ENCODE assay signal across 23 cellular contexts in the genomic region with DNA sequence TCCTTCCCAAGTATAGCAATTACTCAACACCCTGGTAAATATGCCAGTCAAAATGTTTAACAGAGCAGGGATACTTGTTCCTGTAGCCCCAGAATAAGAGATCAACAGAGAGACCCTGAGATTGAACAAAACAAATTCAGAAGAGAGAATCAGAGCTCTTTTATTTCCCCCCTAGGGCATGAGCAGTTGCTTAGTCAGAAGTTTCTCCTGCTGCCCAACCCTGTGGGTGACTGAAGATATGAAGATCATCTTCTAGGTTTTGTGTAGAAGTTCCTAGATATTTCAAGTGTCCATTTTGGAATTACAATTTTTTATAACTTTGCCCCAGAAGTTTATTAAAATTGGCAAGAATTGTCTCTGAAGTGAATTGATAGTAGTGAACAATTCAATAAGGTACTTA. TPM values are rescaled to one million over a fixed set of nuclear protein-coding genes. Genes with fewer than 3 reads are reported as not detected.
DNase-seq lines count a peak whose midpoint lies in the region; ATAC-seq, FAIRE-seq and TF ChIP-seq lines count a peak whose summit lies in the region.
"Had no signal": no experiment of that assay in that cellular context is flagged by ENCODE, and none has a peak within 500 bp of the region (broad histone marks: within the 10 kb centered on the region; RNA-seq: fewer than 3 reads in every experiment).

No MANE protein-coding gene starts in this region.

- H3K9me2 ChIP-seq in GM23248 (ENCODE audit: insufficient read depth) (no peaks in the 10 kb centered on the region), PC-3 (replicated peaks; ENCODE audit: low read length) (no peaks in the 10 kb centered on the region)

- H4K5ac ChIP-seq in mesendoderm (ENCODE audit: low read length): no peak overlapping the region

- ATAC-seq in PC-3: no peak

- H3F3A ChIP-seq in GM23248 (ENCODE audit: insufficient read depth) (no peaks in the 10 kb centered on the region; the same call in 1 of the 2 replicates), PC-3 (ENCODE audit: low read length, unreplicated experiment) (no peaks in the 10 kb centered on the region)

- FAIRE-seq in bronchial epithelial cell (lab: Jason Lieb, UNC) (no peak), keratinocyte (lab: Jason Lieb, UNC) (peak; percentile 56)
- FAIRE-seq: A204.1, GM12892, GM18507 had no signal

- no peak overlapping the region for H2BK15ac ChIP-seq in mesendoderm (replicated peaks; ENCODE audit: low read depth)

- H3K27me3 ChIP-seq in GM23248 (replicated peaks; ENCODE audit: insufficient read depth) (no peaks in the 10 kb centered on the region), PC-3 (ENCODE audit: low read length) (no peaks in the 10 kb centered on the region), bronchial epithelial cell (ENCODE audit: control insufficient read depth, insufficient read depth, low read length) (no peaks in the 10 kb centered on the region), keratinocyte (ENCODE audit: control insufficient read depth, extremely low read depth, insufficient read depth, low read length) (no peaks in the 10 kb centered on the region), mesendoderm (ENCODE audit: insufficient read depth, low read length, poor library complexity) (no peaks in the 10 kb centered on the region)
- H3K27me3 ChIP-seq: BE2C had no signal

- no peaks in the 10 kb centered on the region for H3K9me1 ChIP-seq in keratinocyte (ENCODE audit: control insufficient read depth, extremely low read depth, insufficient read depth, low read length)

- H3K4ac ChIP-seq in mesendoderm (ENCODE audit: low read depth, low read length): no peak overlapping the region

- TF ChIP-seq CTCF in PC-3 (conservative IDR thresholded peaks at IDR 0.05; ENCODE audit: low read depth, low read length) (no peak), bronchial epithelial cell (IDR thresholded peaks at IDR 0.05; ENCODE audit: insufficient read depth, low read length, severe bottlenecking) (no peak), keratinocyte (optimal IDR thresholded peaks at IDR 0.05 in 1 of 3, IDR thresholded peaks at IDR 0.05 in 1 of 3, conservative IDR thresholded peaks at IDR 0.05 in 1 of 3; ENCODE audit: extremely low read depth in 1 of 3, insufficient read depth in 2 of 3, low read length in 3 of 3) (no peak)

- no peak overlapping the region for H2AK5ac ChIP-seq in mesendoderm (ENCODE audit: low read length)

- no peak overlapping the region for H3K4me3 ChIP-seq in GM23248
- H3K4me3 ChIP-seq in PC-3 (ENCODE audit: low read length): no peak overlapping the region
- H3K4me3 ChIP-seq in bronchial epithelial cell (ENCODE audit: low read depth, low read length): no peak overlapping the region
- H3K4me3 ChIP-seq in keratinocyte (ENCODE audit: control insufficient read depth in 2 of 3, extremely low read depth in 1 of 3, insufficient read depth in 2 of 3, low read depth in 1 of 3, low read length in 3 of 3): no peak overlapping the region
- H3K4me3 ChIP-seq in mesendoderm (ENCODE audit: low read length): no peak overlapping the region
- H3K4me3 ChIP-seq: HAP-1 had no signal

- no TSS peak for BruUV-seq in PC-3 (replicated peaks; lab: Mats Ljungman, UMichigan)

- peaks cover 31% of the 10 kb centered on the region for H3K4me1 ChIP-seq in GM23248 (ENCODE audit: insufficient read depth)
- no peaks in the 10 kb centered on the region; the same call in 1 of the 2 replicates for H3K4me1 ChIP-seq in PC-3 (ENCODE audit: insufficient read depth, low read length)
- peaks cover 50% of the 10 kb centered on the region for H3K4me1 ChIP-seq in keratinocyte (ENCODE audit: control insufficient read depth, extremely low read depth, insufficient read depth, low read length)
- H3K4me1 ChIP-seq in mesendoderm (ENCODE audit: control insufficient read depth, low read depth, low read length): no peaks in the 10 kb centered on the region
- H3K4me1 ChIP-seq: BE2C, HAP-1 had no signal

- CTCF ChIA-PET in PC-3 (lab: Charles Lee): no interaction called here

- no peak overlapping the region for H3K56ac ChIP-seq in mesendoderm (ENCODE audit: low read length)

- no peak overlapping the region for H2BK5ac ChIP-seq in mesendoderm (ENCODE audit: low read length)

- H3K4me2 ChIP-seq in GM23248 (ENCODE audit: unreplicated experiment): no peak overlapping the region
- H3K4me2 ChIP-seq in PC-3 (ENCODE audit: low read length): no peak overlapping the region
- H3K4me2 ChIP-seq in keratinocyte (ENCODE audit: control insufficient read depth, extremely low read depth, insufficient read depth, low read depth, low read length): peak overlapping the region; percentile 20
- H3K4me2 ChIP-seq in mesendoderm (ENCODE audit: low read length): no peak overlapping the region

- H3K9me3 ChIP-seq in GM23248 (ENCODE audit: low read depth) (no peaks in the 10 kb centered on the region), PC-3 (ENCODE audit: low read length) (no peaks in the 10 kb centered on the region), keratinocyte (ENCODE audit: control insufficient read depth, low read depth, low read length) (no peaks in the 10 kb centered on the region)
- H3K9me3 ChIP-seq: BE2C, HAP-1 had no signal

- H2AFZ ChIP-seq in GM23248 (0 out of 2 replicates have a peak overlapping the region, but pooled peaks have one; percentile 9), PC-3 (ENCODE audit: low read length) (no peak overlapping the region), keratinocyte (ENCODE audit: control insufficient read depth, low read length) (peak overlapping the region; percentile 23)

- H4K20me1 ChIP-seq in GM23248 (ENCODE audit: insufficient read depth) (no peaks in the 10 kb centered on the region), PC-3 (ENCODE audit: low read length) (no peaks in the 10 kb centered on the region), keratinocyte (ENCODE audit: control insufficient read depth, extremely low read depth, insufficient read depth, low read length) (no peaks in the 10 kb centered on the region)

- H4K8ac ChIP-seq in mesendoderm (ENCODE audit: low read depth, low read length): no peak overlapping the region

- in situ Hi-C loops in GM23248 (cut with MboI): no loop called here

- H3K18ac ChIP-seq in mesendoderm (ENCODE audit: low read length): no peak overlapping the region

- no peaks in the 10 kb centered on the region for H3K79me1 ChIP-seq in mesendoderm (ENCODE audit: low read length)

- DNase-seq in GM23248: peak; percentile 62
- DNase-seq in PC-3: peak; percentile 34
- peak; percentile 76 for DNase-seq in bronchial epithelial cell (ENCODE audit: low read depth)
- no peak for DNase-seq in keratinocyte (ENCODE audit: low read depth, low spot score)
- DNase-seq in NCI-H1694 (lab: John Stamatoyannopoulos, UW): no peak
- DNase-seq in SW 1271 (lab: John Stamatoyannopoulos, UW): no peak
- DNase-seq in mesendoderm: no peak
- DNase-seq: ACHN; BE2C; C1 segment of cervical spinal cord; CD4-positive, CD25-positive, alpha-beta regulatory T cell; CD8-positive, alpha-beta memory T cell; COR-L47; DMS 273 treated with DMSO at 0.1 percent for 48 hours; DMS53; DND-41; GDM1 had no signal

- intact Hi-C loops in PC-3 (cut with micrococcal nuclease): no loop called here

- H3K9ac ChIP-seq in GM23248: no peak overlapping the region
- no peak overlapping the region for H3K9ac ChIP-seq in PC-3 (ENCODE audit: low read length)
- no peak overlapping the region for H3K9ac ChIP-seq in keratinocyte (ENCODE audit: control insufficient read depth, extremely low read depth, insufficient read depth, low read length)
- no peak overlapping the region for H3K9ac ChIP-seq in mesendoderm (ENCODE audit: low read length)

- H3K36me3 ChIP-seq in GM23248 (ENCODE audit: low read depth): no peaks in the 10 kb centered on the region
- H3K36me3 ChIP-seq in PC-3 (ENCODE audit: low read depth, low read length): no peaks in the 10 kb centered on the region
- no peaks in the 10 kb centered on the region for H3K36me3 ChIP-seq in bronchial epithelial cell (ENCODE audit: control insufficient read depth, insufficient read depth, low read length)
- no peaks in the 10 kb centered on the region for H3K36me3 ChIP-seq in keratinocyte (ENCODE audit: control insufficient read depth in 2 of 2, extremely low read depth in 1 of 2, insufficient read depth in 2 of 2, low read length in 2 of 2)
- no peaks in the 10 kb centered on the region for H3K36me3 ChIP-seq in mesendoderm (ENCODE audit: control insufficient read depth, insufficient read depth, low read length)
- H3K36me3 ChIP-seq: BE2C, HAP-1 had no signal

- H3K23ac ChIP-seq in mesendoderm (ENCODE audit: low read length): no peak overlapping the region

- dilution Hi-C loops in keratinocyte (cut with MboI; ENCODE audit: extremely low pct_ligation_motif_present, low sequenced_read_pairs): no loop called here

- no peak overlapping the region for H2BK120ac ChIP-seq in mesendoderm (ENCODE audit: low read depth, low read length)

- H3K79me2 ChIP-seq in GM23248 (ENCODE audit: insufficient read depth) (no peaks in the 10 kb centered on the region), PC-3 (ENCODE audit: low read length) (no peaks in the 10 kb centered on the region), keratinocyte (ENCODE audit: control insufficient read depth, insufficient read depth, low read length) (no peaks in the 10 kb centered on the region), mesendoderm (ENCODE audit: control insufficient read depth, insufficient read depth, low read length) (no peaks in the 10 kb centered on the region)

- no peak overlapping the region for H3K27ac ChIP-seq in GM23248
- no peak overlapping the region for H3K27ac ChIP-seq in PC-3 (ENCODE audit: low read length)
- peak overlapping the region; percentile 72 for H3K27ac ChIP-seq in keratinocyte (ENCODE audit: control insufficient read depth, insufficient read depth, low read length)
- H3K27ac ChIP-seq in mesendoderm (ENCODE audit: low read depth, low read length): no peak overlapping the region

- POLR2A ChIA-PET in PC-3 (lab: Charles Lee; ENCODE audit: unreplicated experiment): no interaction called here

RNA-seq across cellular contexts. Expression of a gene that starts 59.1 kb away (rescaled TPM):
- total RNA-seq in GM23248 (2014; rRNA removed; shearing (Covaris generic)): 2.9 and 3.1 TPM in 2 replicates
- polyA plus RNA-seq in GM23248 (2016; fragmentation: Nextera tagmentation; extraction: Ambion mirVana): 1.1 and 1.2 TPM in 2 replicates
- not detected in 2 replicates for total RNA-seq in PC-3 (2014; rRNA removed)
- total RNA-seq in bronchial epithelial cell: under 0.01 TPM in 1 of 2 replicates, not detected in the other
- 0.05 TPM in 1 of 3 replicates, not detected in the others for polyA plus RNA-seq in keratinocyte
- polyA plus RNA-seq in keratinocyte (2011; ENCODE audit: low read depth): not detected
- polyA plus RNA-seq in keratinocyte (2011; cell fraction: cytosol; rRNA removed): 0.03 and 0.09 TPM in 2 replicates
- polyA plus RNA-seq in keratinocyte (2011; cell fraction: nucleus; rRNA removed): 0.10 and 0.17 TPM in 2 replicates
- 0.17 TPM in 1 of 2 replicates, not detected in the other for polyA plus RNA-seq in keratinocyte (2012; ENCODE audit: low replicate concordance)
- polyA minus RNA-seq in keratinocyte: not detected in 3 replicates
- polyA minus RNA-seq in keratinocyte (2011; cell fraction: cytosol; rRNA and poly(A)+ RNA removed): not detected
- not detected in 2 replicates for polyA minus RNA-seq in keratinocyte (2011; cell fraction: nucleus; rRNA and poly(A)+ RNA removed)
- 0.01 TPM for polyA plus RNA-seq in mesendoderm (2013, experiment 1 of 2)
- 0.03 TPM for polyA plus RNA-seq in mesendoderm (2013, experiment 2 of 2)
- total RNA-seq: CD4-positive, CD25-positive, alpha-beta regulatory T cell; CD8-positive, alpha-beta memory T cell; H4; HT-29 had no signal
- polyA plus RNA-seq: CD4-positive, CD25-positive, alpha-beta regulatory T cell; CD8-positive, alpha-beta memory T cell had no signal

Comparison
In these comparisons a context has a peak if more than half of its experiments do, and no peak if none do; other contexts are left out.
1. DNase-seq: peak in GM23248 (single experiment), PC-3 (single experiment) and bronchial epithelial cell (single experiment); none in keratinocyte (single experiment), NCI-H1694 (single experiment), SW 1271 (0 of 2) and mesendoderm (single experiment).